ENCODE assay signal across 9 cellular contexts in genomic region chr2:104853401-104853925, GRCh38. TPM values are rescaled to one million over a fixed set of nuclear protein-coding genes. Genes with fewer than 3 reads are reported as not detected.
DNase-seq lines count a peak whose midpoint lies in the region; ATAC-seq and TF ChIP-seq lines count a peak whose summit lies in the region.
"Had no signal": no experiment of that assay in that cellular context is flagged by ENCODE, and none has a peak within 500 bp of the region (broad histone marks: within the 10 kb centered on the region; RNA-seq: fewer than 3 reads in every experiment).

No MANE protein-coding gene starts in this region.

- no peak overlapping the region for H3K4ac ChIP-seq in mesenchymal stem cell (ENCODE audit: low read depth in 1 of 2, low read length in 2 of 2)

- no peak overlapping the region for H2BK120ac ChIP-seq in mesenchymal stem cell (ENCODE audit: low read depth, low read length)

- H3K27me3 ChIP-seq in breast epithelium (peaks cover 8 to 87% of the 10 kb centered on the region in 2 donors), mammary epithelial cell (ENCODE audit: insufficient read depth, low read length) (peaks cover 61% of the 10 kb centered on the region), mesenchymal stem cell (ENCODE audit: control insufficient read depth in 1 of 2, insufficient read depth in 1 of 2, low read length in 2 of 2) (peaks cover 71 to 78% of the 10 kb centered on the region in 2 experiments), upper lobe of left lung (peaks cover 0 to 80% (median 52%) of the 10 kb centered on the region in 4 donors)

- H2BK15ac ChIP-seq in mesenchymal stem cell (ENCODE audit: low read depth, poor library complexity, severe bottlenecking), result no peak overlapping the region

- no peaks in the 10 kb centered on the region for H3K36me3 Mint-ChIP-seq in activated naive CD8-positive, alpha-beta T cell treated with anti-CD3 and anti-CD28 coated beads, Interleukin-2, amount 10 ng/mL, durations not matched to agents 7 days and 5 days

- TF ChIP-seq CTCF in breast epithelium (IDR thresholded peaks at IDR 0.05), result no peak
- no peak for TF ChIP-seq CTCF in mammary epithelial cell (conservative IDR thresholded peaks at IDR 0.05 in 1 of 2, IDR thresholded peaks at IDR 0.05 in 1 of 2; ENCODE audit: extremely low read depth in 1 of 2, insufficient read depth in 1 of 2, low read depth in 1 of 2, low read length in 2 of 2)
- no peak for TF ChIP-seq CTCF in upper lobe of left lung (IDR thresholded peaks at IDR 0.05)

- CTCF ChIA-PET in mammary epithelial cell (lab: Charles Lee; ENCODE audit: low non-redundant PET), result interaction anchor here (0.8 kb wide), 1 partner anchor 8 kb away, joined by 8 read pairs; no protein-coding TSS in a partner anchor

- H3K4me2 ChIP-seq in mammary epithelial cell (ENCODE audit: insufficient read depth, low read depth, low read length), result no peak overlapping the region
- peak overlapping the region; percentile 47 for H3K4me2 ChIP-seq in mesenchymal stem cell (ENCODE audit: low read length, poor library complexity, severe bottlenecking)

- H3K27ac ChIP-seq in breast epithelium (peak overlapping the region in 1 of 2 donors; percentile 66), mammary epithelial cell (ENCODE audit: insufficient read depth, low read depth, low read length) (no peak overlapping the region), mesenchymal stem cell (ENCODE audit: low read length, poor library complexity, severe bottlenecking) (no peak overlapping the region), upper lobe of left lung (no peak overlapping the region)

- H3K27ac Mint-ChIP-seq in activated naive CD8-positive, alpha-beta T cell treated with anti-CD3 and anti-CD28 coated beads, Interleukin-2, amount 10 ng/mL, durations not matched to agents 7 days and 5 days, result peak overlapping the region; percentile 83

- no peaks in the 10 kb centered on the region for H4K20me1 ChIP-seq in mammary epithelial cell (ENCODE audit: insufficient read depth, low read length)

- DNase-seq in breast epithelium (ENCODE audit: low spot score in 2 of 2) (no peak), mammary epithelial cell (no peak), mesenchymal stem cell (no peak), upper lobe of left lung (peak in 1 of 2 donors; percentile 86), NCI-H1930 (lab: John Stamatoyannopoulos, UW) (no peak), SK-N-DZ (ENCODE audit: low spot score) (no peak)
- peak; percentile 44 for DNase-seq in activated naive CD8-positive, alpha-beta T cell treated with anti-CD3 and anti-CD28 coated beads, Interleukin-2, amount 10 ng/mL, durations not matched to agents 7 days and 5 days
- DNase-seq: NCI-H2029 treated with DMSO at 0.1 percent for 48 hours had no signal

- H3K27me3 Mint-ChIP-seq in activated naive CD8-positive, alpha-beta T cell treated with anti-CD3 and anti-CD28 coated beads, Interleukin-2, amount 10 ng/mL, durations not matched to agents 7 days and 5 days, result peaks cover 78% of the 10 kb centered on the region

- H2AFZ ChIP-seq in mammary epithelial cell (ENCODE audit: low read depth, low read length) (no peak overlapping the region), mesenchymal stem cell (ENCODE audit: low read depth, low read length) (no peak overlapping the region)

- H4K8ac ChIP-seq in mesenchymal stem cell (ENCODE audit: low read length), result no peak overlapping the region

- dilution Hi-C loops in mammary epithelial cell (cut with HindIII; ENCODE audit: low sequenced_read_pairs), result no loop called here

- POLR2A ChIA-PET in activated naive CD8-positive, alpha-beta T cell treated with anti-CD3 and anti-CD28 coated beads, Interleukin-2, amount 10 ng/mL, durations not matched to agents 7 days and 5 days (lab: Charles Lee), result no interaction called here

- H3K4me1 ChIP-seq in breast epithelium (peaks cover 0 to 7% of the 10 kb centered on the region in 2 donors), mammary epithelial cell (ENCODE audit: insufficient read depth, low read length) (no peaks in the 10 kb centered on the region), mesenchymal stem cell (ENCODE audit: control insufficient read depth, insufficient read depth, low read depth, low read length) (peaks cover 28% of the 10 kb centered on the region), upper lobe of left lung (peaks cover 39 to 69% (median 44%) of the 10 kb centered on the region in 4 donors)

- no peaks in the 10 kb centered on the region for H3K36me3 ChIP-seq in breast epithelium
- H3K36me3 ChIP-seq in mammary epithelial cell (ENCODE audit: insufficient read depth, low read length), result no peaks in the 10 kb centered on the region
- H3K36me3 ChIP-seq in mesenchymal stem cell (ENCODE audit: control insufficient read depth in 1 of 2, insufficient read depth in 2 of 2, low read depth in 1 of 2, low read length in 2 of 2), result no peaks in the 10 kb centered on the region
- H3K36me3 ChIP-seq in upper lobe of left lung, result no peaks in the 10 kb centered on the region

- intact Hi-C loops in breast epithelium (cut with DNase I; ENCODE audit: low total_unique reads), result no loop called here
- intact Hi-C loops in mammary epithelial cell (cut with micrococcal nuclease), result no loop called here

- no peak overlapping the region for H3K14ac ChIP-seq in mesenchymal stem cell (ENCODE audit: low read length in 2 of 2)

- H3K9me3 ChIP-seq in breast epithelium (peaks cover 0 to 4% of the 10 kb centered on the region in 2 donors), mammary epithelial cell (replicated peaks; ENCODE audit: insufficient read depth, low read length) (peaks cover 16% of the 10 kb centered on the region), mesenchymal stem cell (ENCODE audit: control insufficient read depth, low read length) (no peaks in the 10 kb centered on the region), upper lobe of left lung (no peaks in the 10 kb centered on the region)

- BruUV-seq in mammary epithelial cell (replicated peaks; lab: Mats Ljungman, UMichigan), result no TSS peak

- no peaks in the 10 kb centered on the region for H3K79me1 ChIP-seq in mesenchymal stem cell (replicated peaks; ENCODE audit: low read length, poor library complexity, severe bottlenecking)

- peak overlapping the region; percentile 93 for H3K4me3 Mint-ChIP-seq in activated naive CD8-positive, alpha-beta T cell treated with anti-CD3 and anti-CD28 coated beads, Interleukin-2, amount 10 ng/mL, durations not matched to agents 7 days and 5 days

- no peak overlapping the region for H4K91ac ChIP-seq in mesenchymal stem cell (ENCODE audit: low read length)

- no peak for ATAC-seq in activated naive CD8-positive, alpha-beta T cell treated with anti-CD3 and anti-CD28 coated beads, Interleukin-2, amount 10 ng/mL, durations not matched to agents 7 days and 5 days (ENCODE audit: low read depth)
- ATAC-seq in upper lobe of left lung (ENCODE audit: low FRiP score in 2 of 2), result no peak
- no peak for ATAC-seq in HG02623 (IDR thresholded peaks at IDR 0.05; ENCODE audit: unreplicated experiment)

- H3K4me1 Mint-ChIP-seq in activated naive CD8-positive, alpha-beta T cell treated with anti-CD3 and anti-CD28 coated beads, Interleukin-2, amount 10 ng/mL, durations not matched to agents 7 days and 5 days, result peaks cover 28% of the 10 kb centered on the region

- H3K9me3 Mint-ChIP-seq in activated naive CD8-positive, alpha-beta T cell treated with anti-CD3 and anti-CD28 coated beads, Interleukin-2, amount 10 ng/mL, durations not matched to agents 7 days and 5 days, result no peaks in the 10 kb centered on the region

- no peak overlapping the region for H3K23ac ChIP-seq in mesenchymal stem cell (ENCODE audit: low read length in 2 of 2)

- H3K79me2 ChIP-seq in mammary epithelial cell (ENCODE audit: insufficient read depth, low read length), result no peaks in the 10 kb centered on the region

- no peak overlapping the region for H2AK5ac ChIP-seq in mesenchymal stem cell (ENCODE audit: low read length, severe bottlenecking)

- H3K18ac ChIP-seq in mesenchymal stem cell (ENCODE audit: low read depth in 1 of 2, low read length in 2 of 2), result no peak overlapping the region

- in situ Hi-C loops in mammary epithelial cell (cut with MboI; ENCODE audit: low sequenced_read_pairs in 2 of 2), result loop anchor here in 1 of 2 donors (25.0 kb wide), 1 partner anchor 1691 kb away; no protein-coding TSS in a partner anchor

- TF ChIP-seq POLR2A in breast epithelium (IDR thresholded peaks at IDR 0.05), result no peak
- TF ChIP-seq POLR2A in upper lobe of left lung (IDR thresholded peaks at IDR 0.05), result no peak

- no peak overlapping the region for H2BK5ac ChIP-seq in mesenchymal stem cell (ENCODE audit: low read depth, low read length, poor library complexity, severe bottlenecking)

- no peak overlapping the region for H2BK12ac ChIP-seq in mesenchymal stem cell (ENCODE audit: low read length in 2 of 2)

- H3K9ac ChIP-seq in mammary epithelial cell (ENCODE audit: insufficient read depth, low read length), result no peak overlapping the region
- H3K9ac ChIP-seq in mesenchymal stem cell (ENCODE audit: low read length), result no peak overlapping the region

- WGBS in mammary epithelial cell (ENCODE audit: low coverage, missing lambda C conversion rate), result 10% methylated on average over 7 of the region's 37 CpGs
- 1% methylated on average over 19 of the region's 37 CpGs for WGBS in mesenchymal stem cell
- 4% methylated on average over 37 of the region's 37 CpGs for WGBS in upper lobe of left lung, 2 donors

- no peak for TF ChIP-seq EP300 in upper lobe of left lung (IDR thresholded peaks at IDR 0.05)

- H3K4me3 ChIP-seq in breast epithelium, result peak overlapping the region; percentile 39 to 69 (median 46)
- H3K4me3 ChIP-seq in mammary epithelial cell (replicated peaks in 1 of 3; ENCODE audit: insufficient read depth in 1 of 3, low read depth in 2 of 3, low read length in 3 of 3), result no peak overlapping the region
- H3K4me3 ChIP-seq in mesenchymal stem cell (ENCODE audit: insufficient read depth in 1 of 2, low read depth in 1 of 2, low read length in 2 of 2), result peak overlapping the region; percentile 1 to 66
- H3K4me3 ChIP-seq in upper lobe of left lung, result peak overlapping the region in 3 of 4 donors; percentile 30 to 48 (median 30)

RNA-seq across cellular contexts. Expression of gene POU3F3, which starts 0.5 kb away (rescaled TPM):
- total RNA-seq in breast epithelium (1 to 10 TPM in 1 of 3 donors, under 1 TPM in 2; 0.32 to 3.4 (median 0.98) TPM), mammary epithelial cell (not detected), upper lobe of left lung (not detected)
- polyA plus RNA-seq in mammary epithelial cell, result not detected
- not detected for polyA minus RNA-seq in mammary epithelial cell
- not detected for total RNA-seq in activated naive CD8-positive, alpha-beta T cell treated with anti-CD3 and anti-CD28 coated beads, Interleukin-2, amount 10 ng/mL, durations not matched to agents 7 days and 5 days
- not detected for polyA plus RNA-seq in mesenchymal stem cell (2013, experiment 1 of 2)
- not detected for polyA plus RNA-seq in mesenchymal stem cell (2013, experiment 2 of 2)
- 0.19 TPM in 1 of 2 replicates, not detected in the other for polyA plus RNA-seq in SK-N-DZ (2014; cell fraction: cytosol; rRNA removed)
- polyA plus RNA-seq in SK-N-DZ (2014; cell fraction: nucleus; rRNA removed), result 0.26 TPM in 1 of 2 replicates, not detected in the other

Comparison
In these comparisons a context has a peak if more than half of its experiments do, and no peak if none do; other contexts are left out.
1. H3K4me3 ChIP-seq: peak in breast epithelium (3 of 3), mesenchymal stem cell (2 of 2) and upper lobe of left lung (3 of 4); none in mammary epithelial cell (0 of 3).